8 cellular contexts compared by ENCODE assay signal in the genomic region with DNA sequence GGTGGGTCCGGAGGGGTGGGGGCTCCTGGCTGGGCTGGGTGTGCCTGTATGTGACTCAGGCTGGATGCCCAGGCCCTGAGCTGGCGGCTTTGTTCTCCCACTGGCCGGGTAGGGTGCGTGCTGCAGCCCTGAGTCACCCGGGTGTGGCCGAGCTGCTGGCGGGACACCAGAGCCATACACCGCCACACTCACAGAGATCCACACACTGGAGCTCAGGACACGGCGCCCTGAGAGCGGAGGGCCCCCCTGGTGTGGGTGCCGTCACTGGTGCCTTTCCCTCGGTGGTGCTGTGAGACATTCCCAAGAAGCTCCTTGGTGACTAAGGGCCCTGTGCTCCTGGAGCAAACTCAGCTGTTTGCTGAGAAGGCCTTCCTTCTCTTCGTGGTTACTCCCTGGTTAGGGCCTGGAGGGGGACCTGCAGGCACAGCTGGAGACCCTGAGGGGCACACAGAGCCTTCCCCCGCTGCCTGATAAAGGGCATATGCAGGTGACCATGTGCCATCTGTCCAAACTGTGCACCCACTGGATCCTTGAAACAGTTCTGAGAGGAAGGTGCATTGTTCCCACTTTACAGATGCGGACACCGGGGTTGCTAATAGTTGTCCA. TPM values are rescaled to one million over a fixed set of nuclear protein-coding genes. Genes with fewer than 3 reads are reported as not detected.
DNase-seq lines count a peak whose midpoint lies in the region; ATAC-seq, FAIRE-seq and TF ChIP-seq lines count a peak whose summit lies in the region.

No MANE protein-coding gene starts in this region.

- no peaks in the 10 kb centered on the region for H4K20me1 ChIP-seq in endothelial cell of umbilical vein (replicated peaks; ENCODE audit: control insufficient read depth, extremely low read depth, insufficient read depth, low read length)

- TF ChIP-seq CTCF in AG09309 (IDR thresholded peaks at IDR 0.05; ENCODE audit: control insufficient read depth, insufficient read depth, low read depth, low read length, missing control alignments) (no peak), endothelial cell of umbilical vein (IDR thresholded peaks at IDR 0.05; ENCODE audit: extremely low read depth in 1 of 2, insufficient read depth in 1 of 2, low read depth in 1 of 2, low read length in 2 of 2) (no peak)

- POLR2A ChIA-PET in endothelial cell of umbilical vein (lab: Charles Lee): interaction anchor here (0.6 to 1.0 kb wide), 3 partner anchors 122 to 785 kb away, joined by 3 to 10 read pairs (median 6); no protein-coding TSS in a partner anchor

- peaks cover 23% of the 10 kb centered on the region for H3K4me1 ChIP-seq in endothelial cell of umbilical vein (ENCODE audit: control insufficient read depth, extremely low read depth, insufficient read depth, low read length)
- H3K4me1 ChIP-seq in mucosa of stomach (ENCODE audit: control insufficient read depth, insufficient read depth, low read length): peaks cover 94% of the 10 kb centered on the region

- H3K79me2 ChIP-seq in endothelial cell of umbilical vein (ENCODE audit: control insufficient read depth, insufficient read depth, low read length): no peaks in the 10 kb centered on the region

- CTCF ChIA-PET in endothelial cell of umbilical vein (lab: Charles Lee): interaction anchor here (0.6 to 2.4 kb wide), 27 partner anchors 9 to 860 kb away, joined by 3 to 23 read pairs (median 4); a partner anchor contains a TSS

- no peak overlapping the region for H3K4me3 ChIP-seq in AG09309 (ENCODE audit: control insufficient read depth, low read depth, low read length)
- no peak overlapping the region for H3K4me3 ChIP-seq in endothelial cell of umbilical vein (replicated peaks in 1 of 3; ENCODE audit: insufficient read depth in 1 of 3, low read depth in 1 of 3, low read length in 3 of 3)
- H3K4me3 ChIP-seq in mucosa of stomach (ENCODE audit: low read length): peak overlapping the region; percentile 62

- peak overlapping the region; percentile 98 for H3K27ac ChIP-seq in endothelial cell of umbilical vein (ENCODE audit: insufficient read depth, low read depth, low read length)

- peak overlapping the region; percentile 2 for H2AFZ ChIP-seq in endothelial cell of umbilical vein (ENCODE audit: low read depth, low read length)

- H3K9me3 ChIP-seq in endothelial cell of umbilical vein (replicated peaks; ENCODE audit: control insufficient read depth, insufficient read depth, low read length) (no peaks in the 10 kb centered on the region), mucosa of stomach (ENCODE audit: control insufficient read depth, low read length) (no peaks in the 10 kb centered on the region)

- no peaks in the 10 kb centered on the region for H3K9me1 ChIP-seq in endothelial cell of umbilical vein (replicated peaks; ENCODE audit: control insufficient read depth, extremely low read depth, insufficient read depth, low read length)

- H3K36me3 ChIP-seq in endothelial cell of umbilical vein (ENCODE audit: control insufficient read depth in 2 of 2, extremely low read depth in 1 of 2, insufficient read depth in 2 of 2, low read length in 2 of 2) (no peaks in the 10 kb centered on the region), mucosa of stomach (ENCODE audit: control insufficient read depth, insufficient read depth, low read length) (no peaks in the 10 kb centered on the region)

- peak; percentile 95 for DNase-seq in AG09309 (ENCODE audit: low read depth)
- peak; percentile 51 for DNase-seq in MV-4-11 (lab: John Stamatoyannopoulos, UW)
- peak; percentile 91 for DNase-seq in endothelial cell of umbilical vein (ENCODE audit: low read depth, low spot score)
- no peak for DNase-seq in COR-L47 (lab: John Stamatoyannopoulos, UW)
- DNase-seq in OCI-M1 (lab: John Stamatoyannopoulos, UW): no peak

- intact Hi-C loops in endothelial cell of umbilical vein (cut with micrococcal nuclease): loop anchor here (1.0 kb wide), 1 partner anchor 21 kb away; no protein-coding TSS in a partner anchor

- H3K4me2 ChIP-seq in endothelial cell of umbilical vein (ENCODE audit: insufficient read depth, low read length): no peak overlapping the region

- H3K27me3 ChIP-seq in endothelial cell of umbilical vein (ENCODE audit: control insufficient read depth in 2 of 2, insufficient read depth in 2 of 2, low read length in 2 of 2): no peaks in the 10 kb centered on the region
- no peaks in the 10 kb centered on the region for H3K27me3 ChIP-seq in mucosa of stomach (ENCODE audit: control insufficient read depth, insufficient read depth, low read length)

- peak; percentile 98 for FAIRE-seq in endothelial cell of umbilical vein (lab: Jason Lieb, UNC)

- peak; percentile 65 for TF ChIP-seq POLR2A in endothelial cell of umbilical vein (IDR thresholded peaks at IDR 0.05; ENCODE audit: low read depth, low read length)

- H3K9ac ChIP-seq in endothelial cell of umbilical vein (replicated peaks; ENCODE audit: extremely low read depth, insufficient read depth, low read length) (peak overlapping the region; percentile 87), mucosa of stomach (ENCODE audit: low read length) (peak overlapping the region; percentile 97)

- TSS peak; percentile 96 for BruUV-seq in endothelial cell of umbilical vein (replicated peaks; lab: Mats Ljungman, UMichigan)

- no peak for ATAC-seq in GM21447 (IDR thresholded peaks at IDR 0.05; ENCODE audit: unreplicated experiment)
- ATAC-seq in GM18907 (IDR thresholded peaks at IDR 0.05; ENCODE audit: unreplicated experiment): no peak

- dilution Hi-C loops in endothelial cell of umbilical vein (cut with MboI; ENCODE audit: extremely low pct_ligation_motif_present, low sequenced_read_pairs): no loop called here

TF ChIP-seq in endothelial cell of umbilical vein, 7 proteins besides CTCF, POLR2A, EP300 and RAD21:
- TF ChIP-seq JUN (IDR thresholded peaks at IDR 0.05; ENCODE audit: borderline replicate concordance, insufficient read depth, insufficient read length, low read depth) (peak; percentile 46), POLR2AphosphoS5 (IDR thresholded peaks at IDR 0.05; ENCODE audit: insufficient read depth, low read depth, low read length) (peak; percentile 94), GATA2 (IDR thresholded peaks at IDR 0.05; ENCODE audit: insufficient read depth, insufficient read length, low read depth, low read length) (no peak), FOS (IDR thresholded peaks at IDR 0.05; ENCODE audit: borderline replicate concordance, insufficient read depth, low read length) (peak; percentile 95)

RNA-seq across cellular contexts. Expression of a gene that starts 44.3 kb away (rescaled TPM):
- total RNA-seq in endothelial cell of umbilical vein: 21.7 and 23.7 TPM in 2 replicates
- 12.3 and 13.6 TPM in 2 replicates for polyA plus RNA-seq in endothelial cell of umbilical vein
- 14.2 and 14.7 TPM in 2 replicates for polyA plus RNA-seq in endothelial cell of umbilical vein (2011; cell fraction: cytosol; rRNA removed)
- polyA plus RNA-seq in endothelial cell of umbilical vein (2011; cell fraction: nucleus; rRNA removed): 21.6 and 24.7 TPM in 2 replicates
- polyA plus RNA-seq in endothelial cell of umbilical vein (2012): 6.5 and 10.4 TPM in 2 replicates
- polyA minus RNA-seq in endothelial cell of umbilical vein: 11.6 and 14.8 TPM in 2 replicates
- polyA minus RNA-seq in endothelial cell of umbilical vein (2011; cell fraction: cytosol; rRNA and poly(A)+ RNA removed): 68.4 TPM
- 5.7 and 6.3 TPM in 2 replicates for polyA minus RNA-seq in endothelial cell of umbilical vein (2011; cell fraction: nucleus; rRNA and poly(A)+ RNA removed)

Comparison
In these comparisons a context has a peak if more than half of its experiments do, and no peak if none do; other contexts are left out.
1. DNase-seq: peak in AG09309 (single experiment), MV-4-11 (single experiment) and endothelial cell of umbilical vein (single experiment); none in COR-L47 (single experiment) and OCI-M1 (single experiment).